1 cellular context compared by ENCODE assay signal in the genomic region with DNA sequence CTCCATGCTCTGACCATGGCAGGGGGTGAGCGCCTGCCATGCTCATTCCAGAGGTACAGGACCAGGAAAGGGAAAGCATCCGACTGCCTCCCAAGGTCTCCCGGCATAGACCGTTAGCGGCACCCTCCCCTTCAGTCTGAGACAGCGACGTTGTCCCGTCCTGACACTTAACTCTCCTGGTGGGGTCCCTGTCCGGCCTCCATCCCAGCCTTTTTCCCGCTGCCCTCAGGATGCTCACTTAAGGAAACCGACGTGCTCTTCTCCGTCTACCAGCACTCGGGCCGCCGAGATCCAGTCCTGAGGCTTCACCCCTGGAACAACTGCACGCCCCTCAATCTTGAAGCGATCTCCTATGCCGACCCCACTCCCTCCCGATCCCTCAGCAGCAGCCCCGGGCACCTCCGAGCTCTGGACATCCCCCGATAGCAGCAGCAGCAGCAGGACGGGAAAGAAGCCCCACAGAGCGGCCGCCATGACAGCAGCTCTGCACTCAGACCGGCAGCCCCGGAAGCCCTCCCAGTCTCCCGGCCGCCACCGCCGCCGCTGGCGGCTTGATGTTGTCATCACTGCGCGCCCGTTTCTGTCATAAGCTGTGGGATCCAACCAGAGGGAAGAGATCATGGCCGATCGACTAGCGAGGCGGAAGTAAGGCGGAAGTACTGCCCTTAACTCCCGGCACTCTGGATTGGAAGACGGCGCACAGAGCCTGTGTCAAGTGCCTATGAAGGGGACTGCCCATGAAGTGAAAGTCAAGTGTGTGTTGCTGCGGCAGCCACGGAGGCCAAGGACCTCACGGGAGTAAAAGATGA.
TF ChIP-seq lines count a peak whose summit lies in the region.

A gene (minus strand): TSS at position 497 of the 809 bp plus-strand sequence. CDS start 23 bp downstream, at position 474.
A gene (plus strand): TSS at position 718 of the 809 bp plus-strand sequence. CDS start 449 bp downstream, outside the sequence.

TF ChIP-seq in H1, 55 proteins besides CTCF, POLR2A, EP300 and RAD21 (continued from another document):
- TF ChIP-seq, protein P1, sequence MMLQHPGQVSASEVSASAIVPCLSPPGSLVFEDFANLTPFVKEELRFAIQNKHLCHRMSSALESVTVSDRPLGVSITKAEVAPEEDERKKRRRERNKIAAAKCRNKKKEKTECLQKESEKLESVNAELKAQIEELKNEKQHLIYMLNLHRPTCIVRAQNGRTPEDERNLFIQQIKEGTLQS (IDR thresholded peaks at IDR 0.05; ENCODE audit: insufficient read depth, low read depth, low read length), result peak; percentile 91
- TF ChIP-seq CHD2 (IDR thresholded peaks at IDR 0.05; ENCODE audit: low read length) (peak; percentile 56; the same call in 1 of the 2 replicates), SUZ12 (IDR thresholded peaks at IDR 0.05; ENCODE audit: low read length) (no peak), KDM5A (IDR thresholded peaks at IDR 0.05; ENCODE audit: low read length) (peak; percentile 79), TBP (IDR thresholded peaks at IDR 0.05; ENCODE audit: low read depth, low read length) (peak; percentile 85), SIRT6 (IDR thresholded peaks at IDR 0.05; ENCODE audit: low read length) (peak; percentile 33), CREB1 (IDR thresholded peaks at IDR 0.05) (peak; percentile 99), NANOG (IDR thresholded peaks at IDR 0.05; ENCODE audit: insufficient read depth, low read depth, low read length, poor library complexity, severe bottlenecking) (peak; percentile 13), TCF12 (IDR thresholded peaks at IDR 0.05; ENCODE audit: low read depth, low read length) (no peak), GTF2F1 (IDR thresholded peaks at IDR 0.05; ENCODE audit: borderline replicate concordance, low read depth, low read length) (peak; percentile 85; the same call in 1 of the 2 replicates), POLR2AphosphoS5 (IDR thresholded peaks at IDR 0.05; ENCODE audit: low read depth, low read length) (peak; percentile 51; the same call in 1 of the 2 replicates), TAF1 (IDR thresholded peaks at IDR 0.05; ENCODE audit: low read depth, low read length) (peak; percentile 84), ASH2L (IDR thresholded peaks at IDR 0.05; ENCODE audit: low read length) (peak; percentile 80), RXRA (IDR thresholded peaks at IDR 0.05; ENCODE audit: insufficient read depth, low read depth, low read length) (no peak), SIN3A (conservative IDR thresholded peaks at IDR 0.05 in 1 of 2, IDR thresholded peaks at IDR 0.05 in 1 of 2; ENCODE audit: low read depth in 1 of 2, low read length in 2 of 2) (peak; percentile 98 to 100), PHF8 (conservative IDR thresholded peaks at IDR 0.05; ENCODE audit: low read depth, low read length) (peak; percentile 97), TAF7 (optimal IDR thresholded peaks at IDR 0.05; ENCODE audit: borderline replicate concordance, low read depth, low read length) (peak; percentile 74), TEAD4 (IDR thresholded peaks at IDR 0.05; ENCODE audit: low read depth, low read length) (no peak), SRF (IDR thresholded peaks at IDR 0.05; ENCODE audit: low read depth, low read length) (peak; percentile 87), SIX5 (IDR thresholded peaks at IDR 0.05; ENCODE audit: low read depth, low read length) (peak; percentile 74), SAP30 (IDR thresholded peaks at IDR 0.05; ENCODE audit: insufficient read depth, insufficient replicate concordance, low read length) (peak; percentile 90), RNF2 (IDR thresholded peaks at IDR 0.05; ENCODE audit: borderline replicate concordance, low read depth, low read length, missing control alignments, poor library complexity, severe bottlenecking) (no peak), YY1 (IDR thresholded peaks at IDR 0.05; ENCODE audit: low read depth, low read length) (peak; percentile 100), CTBP2 (IDR thresholded peaks at IDR 0.05; ENCODE audit: borderline replicate concordance, insufficient read depth, insufficient read length, low read length) (no peak), RBBP5 (IDR thresholded peaks at IDR 0.05; ENCODE audit: borderline replicate concordance, low read depth, low read length) (peak; percentile 75; the same call in 1 of the 2 replicates)
- TF ChIP-seq, protein P2, sequence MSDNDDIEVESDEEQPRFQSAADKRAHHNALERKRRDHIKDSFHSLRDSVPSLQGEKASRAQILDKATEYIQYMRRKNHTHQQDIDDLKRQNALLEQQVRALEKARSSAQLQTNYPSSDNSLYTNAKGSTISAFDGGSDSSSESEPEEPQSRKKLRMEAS (IDR thresholded peaks at IDR 0.05), result peak; percentile 55; the same call in 1 of the 2 replicates
- TF ChIP-seq, protein P3, sequence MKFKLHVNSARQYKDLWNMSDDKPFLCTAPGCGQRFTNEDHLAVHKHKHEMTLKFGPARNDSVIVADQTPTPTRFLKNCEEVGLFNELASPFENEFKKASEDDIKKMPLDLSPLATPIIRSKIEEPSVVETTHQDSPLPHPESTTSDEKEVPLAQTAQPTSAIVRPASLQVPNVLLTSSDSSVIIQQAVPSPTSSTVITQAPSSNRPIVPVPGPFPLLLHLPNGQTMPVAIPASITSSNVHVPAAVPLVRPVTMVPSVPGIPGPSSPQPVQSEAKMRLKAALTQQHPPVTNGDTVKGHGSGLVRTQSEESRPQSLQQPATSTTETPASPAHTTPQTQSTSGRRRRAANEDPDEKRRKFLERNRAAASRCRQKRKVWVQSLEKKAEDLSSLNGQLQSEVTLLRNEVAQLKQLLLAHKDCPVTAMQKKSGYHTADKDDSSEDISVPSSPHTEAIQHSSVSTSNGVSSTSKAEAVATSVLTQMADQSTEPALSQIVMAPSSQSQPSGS (IDR thresholded peaks at IDR 0.05; ENCODE audit: low read length), result no peak; the same call in 1 of the 2 replicates
- TF ChIP-seq, protein P4, sequence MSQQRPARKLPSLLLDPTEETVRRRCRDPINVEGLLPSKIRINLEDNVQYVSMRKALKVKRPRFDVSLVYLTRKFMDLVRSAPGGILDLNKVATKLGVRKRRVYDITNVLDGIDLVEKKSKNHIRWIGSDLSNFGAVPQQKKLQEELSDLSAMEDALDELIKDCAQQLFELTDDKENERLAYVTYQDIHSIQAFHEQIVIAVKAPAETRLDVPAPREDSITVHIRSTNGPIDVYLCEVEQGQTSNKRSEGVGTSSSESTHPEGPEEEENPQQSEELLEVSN (IDR thresholded peaks at IDR 0.05), result 0 out of 2 replicates have a peak, but pooled peaks have one; percentile 36
